ENCODE assay signal across 1 cellular context in genomic region chr1:87715471-87715870, GRCh38.
A peak's percentile ranks its signal among the peaks of the same experiment; 100 is the strongest.
TF ChIP-seq lines count a peak whose summit lies in the region.

No MANE protein-coding gene starts in this region.

TF ChIP-seq in K562, 482 proteins besides CTCF, POLR2A, EP300 and RAD21 (continued from another document):
- TF ChIP-seq TFE3 (CRISPR knock-in tag; IDR thresholded peaks at IDR 0.05) = peak; percentile 41; the same call in 1 of the 2 replicates
